Comparison of ENCODE assay signal across 23 cellular contexts in the genomic region with DNA sequence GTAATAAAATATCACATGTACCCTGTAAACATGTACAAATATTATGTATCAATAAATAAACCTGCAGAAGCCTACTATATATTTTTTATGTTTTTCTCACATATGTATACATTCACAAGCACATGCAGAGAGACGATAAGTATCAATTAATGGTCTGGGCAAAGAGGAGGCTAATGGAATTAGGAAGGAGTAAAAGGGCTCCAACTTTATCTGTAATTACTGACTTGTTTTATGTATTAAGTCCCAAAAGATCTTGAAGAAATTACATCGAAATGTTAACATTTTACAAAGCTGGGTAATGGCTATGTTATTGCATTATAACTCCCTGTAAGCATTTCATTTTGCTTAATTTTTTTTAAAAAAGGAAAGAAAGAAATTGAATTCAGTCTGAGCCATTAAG.
DNase-seq lines count a peak whose midpoint lies in the region; ATAC-seq, FAIRE-seq and TF ChIP-seq lines count a peak whose summit lies in the region.
"Had no signal": no experiment of that assay in that cellular context is flagged by ENCODE, and none has a peak within 500 bp of the region (broad histone marks: within the 10 kb centered on the region; RNA-seq: fewer than 3 reads in every experiment).

No MANE protein-coding gene starts in this region.

- WGBS in SK-N-SH (ENCODE audit: low lambda C conversion rate), result 37% methylated on average over 2 of the region's 2 CpGs

- H2AFZ ChIP-seq in SK-N-SH (ENCODE audit: low read depth), result no peak overlapping the region

- H3K9me2 ChIP-seq in SK-N-SH, result no peaks in the 10 kb centered on the region

- no peak for TF ChIP-seq EP300 in SK-N-SH (IDR thresholded peaks at IDR 0.05; ENCODE audit: borderline replicate concordance in 1 of 2, low read depth in 1 of 2, low read length in 1 of 2)

- H4K20me1 ChIP-seq in SK-N-SH (ENCODE audit: insufficient read depth), result no peaks in the 10 kb centered on the region
- H4K20me1 ChIP-seq: BLaER1 treated with 17β-estradiol and CSF1 and Interleukin-3, amounts not matched to agents 10 nM and 100 nM had no signal

- H3K27ac ChIP-seq in SK-N-SH (ENCODE audit: low read depth in 2 of 2, low read length in 1 of 2), result peak overlapping the region in 1 of 2 experiments; percentile 3; a peak in 1 of 4 replicates
- no peak overlapping the region for H3K27ac ChIP-seq in A673 (ENCODE audit: low read depth, low read length, poor library complexity, severe bottlenecking)
- H3K27ac ChIP-seq: 22Rv1; A549; BLaER1 treated with 17β-estradiol and CSF1 and Interleukin-3, amounts not matched to agents 10 nM and 100 nM; C4-2B had no signal

- H3K9me3 ChIP-seq in SK-N-SH (peaks cover 12% of the 10 kb centered on the region; the same call in 1 of the 2 replicates), A673 (ENCODE audit: low read depth, low read length, poor library complexity, severe bottlenecking) (peaks cover 17% of the 10 kb centered on the region)

- intact Hi-C loops in A673 (cut with micrococcal nuclease; ENCODE audit: unreplicated experiment), result no loop called here

- H3K4me3 Mint-ChIP-seq in osteocyte (ENCODE audit: unreplicated experiment), result no peak overlapping the region
- H3K4me3 Mint-ChIP-seq: B cell; CD4-positive, alpha-beta T cell; CD8-positive, alpha-beta T cell had no signal

- H3K9ac ChIP-seq in SK-N-SH, result no peak overlapping the region
- H3K9ac ChIP-seq: BLaER1 treated with 17β-estradiol and CSF1 and Interleukin-3, amounts not matched to agents 10 nM and 100 nM had no signal

- no TSS peak for BruUV-seq in A673 (replicated peaks; lab: Mats Ljungman, UMichigan)

- peaks cover 10% of the 10 kb centered on the region for H3K4me1 Mint-ChIP-seq in osteocyte (ENCODE audit: unreplicated experiment)
- H3K4me1 Mint-ChIP-seq: B cell had no signal

- H3K27ac Mint-ChIP-seq in osteocyte (ENCODE audit: unreplicated experiment), result peak overlapping the region; percentile 27
- H3K27ac Mint-ChIP-seq: B cell; CD4-positive, alpha-beta T cell; CD8-positive, alpha-beta T cell had no signal

- H3K4me1 ChIP-seq in SK-N-SH (ENCODE audit: control insufficient read depth in 1 of 2, insufficient read depth in 2 of 2, low read depth in 1 of 2, low read length in 1 of 2) (no peaks in the 10 kb centered on the region), A673 (ENCODE audit: insufficient read depth, low read length, poor library complexity, severe bottlenecking) (no peaks in the 10 kb centered on the region)
- H3K4me1 ChIP-seq: A549, Caco-2 had no signal

- ATAC-seq in SK-N-SH treated with all-trans-retinoic acid at 6 μM for 48 hours, result no peak
- ATAC-seq in HG03378 (IDR thresholded peaks at IDR 0.05; ENCODE audit: unreplicated experiment), result no peak
- ATAC-seq: A549; CD8-positive, alpha-beta T cell had no signal

- H3K27me3 ChIP-seq in SK-N-SH (ENCODE audit: insufficient read depth) (no peaks in the 10 kb centered on the region), A673 (replicated peaks; ENCODE audit: insufficient read depth, low read depth, low read length, poor library complexity) (no peaks in the 10 kb centered on the region)

- no peak for TF ChIP-seq RAD21 in SK-N-SH (IDR thresholded peaks at IDR 0.05; ENCODE audit: low read length)

- H3K4me2 ChIP-seq in SK-N-SH, result no peak overlapping the region
- H3K4me2 ChIP-seq: A549; BLaER1 treated with 17β-estradiol and CSF1 and Interleukin-3, amounts not matched to agents 10 nM and 100 nM had no signal

- CTCF ChIA-PET in SK-N-SH (lab: Yijun Ruan, JAX), result no interaction called here
- CTCF ChIA-PET in A673 (lab: Charles Lee), result no interaction called here

- H3K36me3 ChIP-seq in SK-N-SH (replicated peaks in 1 of 2; ENCODE audit: control insufficient read depth in 1 of 2, insufficient read depth in 2 of 2, low read length in 1 of 2) (no peaks in the 10 kb centered on the region), A673 (ENCODE audit: insufficient read depth, low read length, poor library complexity, severe bottlenecking) (peaks cover 10% of the 10 kb centered on the region)
- H3K36me3 ChIP-seq: BLaER1 treated with 17β-estradiol and CSF1 and Interleukin-3, amounts not matched to agents 10 nM and 100 nM had no signal

- POLR2A ChIA-PET in SK-N-SH (lab: Yijun Ruan, JAX) (no interaction called here), A673 (lab: Charles Lee; ENCODE audit: low non-redundant PET) (no interaction called here)

- DNase-seq in SK-N-SH (no peak), H54 (ENCODE audit: insufficient read length, low spot score) (no peak), SK-N-DZ (ENCODE audit: low spot score) (peak; percentile 32), osteocyte (ENCODE audit: extremely low spot score, unreplicated experiment) (no peak), ecto neural progenitor cell (ENCODE audit: low spot score) (no peak), A673 (ENCODE audit: low spot score) (no peak)
- DNase-seq: AML-193; Caco-2; Calu3; CD4-positive, alpha-beta T cell; CD8-positive, alpha-beta T cell; DMS79 treated with DMSO at 0.1 percent for 48 hours; GF-D8 had no signal

- H3F3A ChIP-seq in SK-N-SH (replicated peaks; ENCODE audit: insufficient read depth), result no peaks in the 10 kb centered on the region

- peaks cover 19% of the 10 kb centered on the region for H3K9me3 Mint-ChIP-seq in osteocyte (ENCODE audit: unreplicated experiment)

- TF ChIP-seq POLR2A in H54 (IDR thresholded peaks at IDR 0.05; ENCODE audit: low read depth, low read length), result no peak

- peak; percentile 11 for FAIRE-seq in H54 (lab: Jason Lieb, UNC)
- FAIRE-seq: A549, D721Med, GM12891, GM19239 had no signal

- no peaks in the 10 kb centered on the region for H3K79me2 ChIP-seq in SK-N-SH (ENCODE audit: insufficient read depth)

- TF ChIP-seq CTCF in SK-N-SH (IDR thresholded peaks at IDR 0.05) (no peak), osteocyte (IDR thresholded peaks at IDR 0.05) (no peak), A673 (conservative IDR thresholded peaks at IDR 0.05; ENCODE audit: low read depth, low read length) (no peak)

- H3K4me3 ChIP-seq in SK-N-SH (ENCODE audit: low read depth in 2 of 2, low read length in 1 of 2) (no peak overlapping the region), A673 (ENCODE audit: low read depth, low read length, poor library complexity, severe bottlenecking) (no peak overlapping the region)
- H3K4me3 ChIP-seq: A549; BLaER1 treated with 17β-estradiol and CSF1 and Interleukin-3, amounts not matched to agents 10 nM and 100 nM had no signal

- H3K36me3 Mint-ChIP-seq in osteocyte (ENCODE audit: unreplicated experiment), result peaks cover 75% of the 10 kb centered on the region
- H3K36me3 Mint-ChIP-seq: CD8-positive, alpha-beta T cell had no signal

- no peaks in the 10 kb centered on the region for H3K27me3 Mint-ChIP-seq in osteocyte (ENCODE audit: unreplicated experiment)
- H3K27me3 Mint-ChIP-seq: B cell; CD4-positive, alpha-beta T cell had no signal

TF ChIP-seq in SK-N-SH treated with all-trans-retinoic acid at 6 μM for 48 hours, 23 proteins besides CTCF, POLR2A, EP300 and RAD21 (continues in another document):
- TF ChIP-seq TCF4 (CRISPR knock-in tag; IDR thresholded peaks at IDR 0.05; ENCODE audit: borderline replicate concordance) (peak; percentile 26; the same call in 1 of the 2 replicates), ISL1 (CRISPR knock-in tag; IDR thresholded peaks at IDR 0.05) (peak; percentile 67)

TF ChIP-seq in SK-N-SH, 30 proteins besides CTCF, POLR2A, EP300 and RAD21:
- TF ChIP-seq ELF1 (IDR thresholded peaks at IDR 0.05) (no peak), RCOR1 (IDR thresholded peaks at IDR 0.05; ENCODE audit: low read length) (no peak), EZH2phosphoT487 (IDR thresholded peaks at IDR 0.05; ENCODE audit: borderline replicate concordance, low read depth) (no peak), FOXM1 (IDR thresholded peaks at IDR 0.05; ENCODE audit: low read depth) (no peak)
TF ChIP-seq in SK-N-SH: peak in this region for 0.
